20 cellular contexts compared by ENCODE assay signal in genomic region chr12:68911197-68911718, GRCh38.
"Had no signal": no experiment of that assay in that cellular context is flagged by ENCODE, and none has a peak within 500 bp of the region (broad histone marks: within the 10 kb centered on the region; RNA-seq: fewer than 3 reads in every experiment).

No MANE protein-coding gene starts in this region.

- H3K4me2 ChIP-seq: neural progenitor cell had no signal

- H3K9me3 Mint-ChIP-seq: naive B cell; nephron; neural progenitor cell; stimulated activated naive B cell treated with anti-CD40 and anti-IgM and Interleukin-4, amounts not matched to agents 10 μg/mL and 1 μg/mL and 100 μg/mL, for 72 hours; stimulated activated naive CD8-positive, alpha-beta T cell treated with anti-CD3 and anti-CD28 coated beads, Interleukin-15, Interleukin-2, amounts not matched to agents 100 ng/mL and 50 ng/mL, for 24 hours had no signal

- H3K4me1 Mint-ChIP-seq: neural progenitor cell had no signal

- H3K9me3 ChIP-seq: gastrocnemius medialis, lower lobe of right lung, prostate gland, spleen, suprapubic skin, transverse colon, vagina had no signal

- H3K36me3 ChIP-seq: gastrocnemius medialis, neural progenitor cell, prostate gland, suprapubic skin, transverse colon, vagina had no signal

- H3K27ac ChIP-seq: gastrocnemius medialis, lower lobe of right lung, neural progenitor cell, parathyroid adenoma, prostate gland, skin epidermis, spleen, suprapubic skin, vagina had no signal

- H3K27me3 ChIP-seq: dorsolateral prefrontal cortex, gastrocnemius medialis, neural progenitor cell, spleen, suprapubic skin, transverse colon, vagina had no signal

- H3K4me3 Mint-ChIP-seq: naive B cell; nephron; neural progenitor cell; stimulated activated naive B cell treated with anti-CD40 and anti-IgM and Interleukin-4, amounts not matched to agents 10 μg/mL and 1 μg/mL and 100 μg/mL, for 72 hours; stimulated activated naive CD8-positive, alpha-beta T cell treated with anti-CD3 and anti-CD28 coated beads, Interleukin-15, Interleukin-2, amounts not matched to agents 100 ng/mL and 50 ng/mL, for 24 hours had no signal

- H3K4me1 ChIP-seq: gastrocnemius medialis, parathyroid adenoma, prostate gland, transverse colon had no signal

- ATAC-seq: gastrocnemius medialis; left cardiac atrium; left ventricle myocardium superior; lower lobe of right lung; right cardiac atrium; stimulated activated naive B cell treated with anti-CD40 and anti-IgM and Interleukin-4, amounts not matched to agents 10 μg/mL and 1 μg/mL and 100 μg/mL, for 72 hours had no signal

- H3K36me3 Mint-ChIP-seq: naive B cell, neural progenitor cell had no signal

- DNase-seq: dorsolateral prefrontal cortex; effector CD4-positive, alpha-beta T cell; gastrocnemius medialis; head of caudate nucleus; left cardiac atrium; left ventricle myocardium superior; lower lobe of right lung; naive B cell; right cardiac atrium; spleen; stimulated activated naive B cell treated with anti-CD40 and anti-IgM and Interleukin-4, amounts not matched to agents 10 μg/mL and 1 μg/mL and 100 μg/mL, for 72 hours; transverse colon had no signal

- H3K27me3 Mint-ChIP-seq: naive B cell; stimulated activated naive B cell treated with anti-CD40 and anti-IgM and Interleukin-4, amounts not matched to agents 10 μg/mL and 1 μg/mL and 100 μg/mL, for 72 hours had no signal

- H3K79me2 ChIP-seq: parathyroid adenoma had no signal

- H3K9ac ChIP-seq: neural progenitor cell, parathyroid adenoma had no signal

- H3K4me3 ChIP-seq: dorsolateral prefrontal cortex, gastrocnemius medialis, lower lobe of right lung, neural progenitor cell, prostate gland, skin epidermis, spleen, suprapubic skin, transverse colon, vagina had no signal

- H2AFZ ChIP-seq: neural progenitor cell, parathyroid adenoma had no signal

- H3K27ac Mint-ChIP-seq: naive B cell; nephron; neural progenitor cell; stimulated activated naive B cell treated with anti-CD40 and anti-IgM and Interleukin-4, amounts not matched to agents 10 μg/mL and 1 μg/mL and 100 μg/mL, for 72 hours; stimulated activated naive CD8-positive, alpha-beta T cell treated with anti-CD3 and anti-CD28 coated beads, Interleukin-15, Interleukin-2, amounts not matched to agents 100 ng/mL and 50 ng/mL, for 24 hours had no signal
